ENCODE assay signal across 1 cellular context in genomic region chrX:118720058-118720707, GRCh38.
TF ChIP-seq lines count a peak whose summit lies in the region.

No MANE protein-coding gene starts in this region.

TF ChIP-seq in GM23338, 12 proteins besides CTCF, POLR2A, EP300 and RAD21 (continued from another document):
- TF ChIP-seq ETS1 (IDR thresholded peaks at IDR 0.05) (no peak), REST (IDR thresholded peaks at IDR 0.05; ENCODE audit: unreplicated experiment) (no peak), STAT1 (IDR thresholded peaks at IDR 0.05; ENCODE audit: unreplicated experiment) (no peak), JUNB (IDR thresholded peaks at IDR 0.05; ENCODE audit: unreplicated experiment) (no peak)
